In the genomic region with DNA sequence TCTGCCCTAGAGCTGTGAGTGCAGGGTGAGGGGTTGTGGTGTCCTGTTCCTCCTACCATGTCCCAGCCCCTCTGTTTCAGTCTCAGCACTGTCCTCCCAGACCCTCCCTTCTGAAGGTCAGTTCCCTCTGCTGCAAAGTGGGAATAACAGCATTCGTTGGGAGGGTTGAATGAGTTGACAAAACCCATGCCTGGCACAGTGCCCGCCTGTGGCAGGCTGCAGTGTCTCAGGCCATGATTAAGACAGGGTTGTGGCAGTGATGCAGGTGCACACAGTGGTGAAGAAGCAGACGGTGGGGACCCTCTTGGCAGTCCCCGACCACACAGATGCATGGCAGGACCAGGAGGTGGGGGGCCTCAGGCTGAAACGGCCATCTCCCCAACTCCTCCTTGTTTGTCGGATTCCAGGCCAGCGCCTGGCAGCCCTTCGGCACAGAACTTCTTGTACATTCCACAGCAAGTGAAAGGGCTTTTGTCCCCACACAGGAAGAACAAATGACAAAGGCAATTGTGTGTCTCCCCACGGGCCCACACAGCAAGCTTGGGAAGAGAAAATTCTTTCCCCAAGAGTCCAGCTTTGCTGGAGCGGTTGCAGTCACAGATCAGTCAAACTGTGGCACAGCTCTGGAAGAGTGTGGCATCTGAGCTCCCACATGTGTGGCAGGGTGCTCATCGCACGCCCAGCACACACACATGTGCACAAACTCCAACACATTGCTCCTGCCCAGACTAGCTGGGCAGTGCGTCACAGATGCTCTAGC, we compare ENCODE assay signal across 9 cellular contexts. TPM values are rescaled to one million over a fixed set of nuclear protein-coding genes. Genes with fewer than 3 reads are reported as not detected.
DNase-seq lines count a peak whose midpoint lies in the region; ATAC-seq and TF ChIP-seq lines count a peak whose summit lies in the region.
"Had no signal": no experiment of that assay in that cellular context is flagged by ENCODE, and none has a peak within 500 bp of the region (broad histone marks: within the 10 kb centered on the region; RNA-seq: fewer than 3 reads in every experiment).

No MANE protein-coding gene starts in this region.

- H3K4me1 Mint-ChIP-seq in progenitor cell of endocrine pancreas (ENCODE audit: low read depth) = peaks cover 60% of the 10 kb centered on the region

- H3K27ac ChIP-seq in duodenal mucosa (ENCODE audit: low read depth, low read length) = peak overlapping the region; percentile 85

- H3K27ac Mint-ChIP-seq in progenitor cell of endocrine pancreas = peak overlapping the region; percentile 97

- ATAC-seq in HG03460 (IDR thresholded peaks at IDR 0.05; ENCODE audit: unreplicated experiment) = peak; percentile 12

- peak overlapping the region; percentile 42 to 43 for H3K4me3 ChIP-seq in duodenal mucosa (ENCODE audit: low read depth in 1 of 2, low read length in 2 of 2)
- H3K4me3 ChIP-seq: lung had no signal

- in situ Hi-C loops in ACHN (cut with HindIII; ENCODE audit: low pct_ligation_motif_present, low pct_unique_long_range_greater_than_20kb, low sequenced_read_pairs) = loop anchor here (25.0 kb wide), 1 partner anchor 299 kb away; no protein-coding TSS in a partner anchor

- peaks cover 2% of the 10 kb centered on the region for H3K36me3 Mint-ChIP-seq in progenitor cell of endocrine pancreas (ENCODE audit: insufficient read depth)

- H3K27me3 ChIP-seq in duodenal mucosa (ENCODE audit: control insufficient read depth in 1 of 2, insufficient read depth in 2 of 2, low read length in 2 of 2) = no peaks in the 10 kb centered on the region

- no peaks in the 10 kb centered on the region for H3K9me3 Mint-ChIP-seq in progenitor cell of endocrine pancreas (ENCODE audit: low read depth)

- H3K4me1 ChIP-seq in duodenal mucosa (ENCODE audit: control insufficient read depth in 1 of 2, insufficient read depth in 2 of 2, low read length in 2 of 2) = peaks cover 41 to 52% of the 10 kb centered on the region in 2 donors

- H3K27me3 Mint-ChIP-seq in progenitor cell of endocrine pancreas = no peaks in the 10 kb centered on the region

- H3K4me3 Mint-ChIP-seq in progenitor cell of endocrine pancreas (ENCODE audit: low read depth) = no peak overlapping the region

- TF ChIP-seq CTCF in progenitor cell of endocrine pancreas (IDR thresholded peaks at IDR 0.05; ENCODE audit: unreplicated experiment) = no peak

- no peaks in the 10 kb centered on the region for H3K36me3 ChIP-seq in duodenal mucosa (ENCODE audit: control insufficient read depth in 1 of 2, insufficient read depth in 2 of 2, low read length in 2 of 2)

- DNase-seq in NCI-H2107 treated with DMSO at 0.1 percent for 48 hours (lab: John Stamatoyannopoulos, UW; ENCODE audit: unreplicated experiment) (peak; percentile 55), NCI-H2107 (lab: John Stamatoyannopoulos, UW) (no peak), progenitor cell of endocrine pancreas (ENCODE audit: low spot score, unreplicated experiment) (no peak), ACHN (no peak), T1000 (lab: John Stamatoyannopoulos, UW) (no peak)
- DNase-seq in effector CD4-positive, alpha-beta T cell = no peak

- peak overlapping the region; percentile 35 to 53 for H3K9ac ChIP-seq in duodenal mucosa (ENCODE audit: low read depth in 1 of 2, low read length in 2 of 2)

- no peaks in the 10 kb centered on the region for H3K9me3 ChIP-seq in duodenal mucosa (ENCODE audit: control insufficient read depth in 1 of 2, low read length in 2 of 2)

RNA-seq across cellular contexts. Expression of a gene that starts 58.1 kb away (rescaled TPM):
- 393 and 397 TPM in 2 replicates for total RNA-seq in progenitor cell of endocrine pancreas
